Comparison of ENCODE assay signal across 8 cellular contexts in the genomic region with DNA sequence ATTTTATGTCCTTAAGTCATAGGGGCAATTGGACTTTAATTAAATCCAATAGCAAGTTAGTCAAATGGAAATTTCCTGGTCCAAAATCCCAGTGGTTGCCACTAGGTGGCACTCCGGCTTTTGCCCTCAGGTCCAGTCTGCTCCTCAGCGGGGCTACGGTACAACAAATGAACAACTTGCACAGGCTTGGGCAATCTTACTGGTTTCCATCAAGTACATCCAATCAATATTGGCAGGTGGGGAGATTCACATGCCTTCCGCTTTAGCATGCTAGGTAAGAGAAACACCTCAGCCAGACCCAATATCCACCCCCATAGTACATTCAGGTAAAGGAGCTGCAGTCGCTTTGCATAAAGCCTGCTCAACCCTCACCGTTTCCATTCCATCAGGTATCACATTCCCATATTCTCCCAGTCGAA. TPM values are rescaled to one million over a fixed set of nuclear protein-coding genes. Genes with fewer than 3 reads are reported as not detected.
DNase-seq lines count a peak whose midpoint lies in the region; ATAC-seq and TF ChIP-seq lines count a peak whose summit lies in the region.

No MANE protein-coding gene starts in this region.

- no peaks in the 10 kb centered on the region for H3K9me3 ChIP-seq in right lobe of liver

- TF ChIP-seq POLR2A in right lobe of liver (IDR thresholded peaks at IDR 0.05): no peak

- peaks cover 2% of the 10 kb centered on the region for H3K36me3 Mint-ChIP-seq in chondrocyte (ENCODE audit: low read depth)

- peaks cover 0 to 7% (median 3%) of the 10 kb centered on the region in 4 donors for H3K4me1 ChIP-seq in right lobe of liver

- intact Hi-C loops in right lobe of liver (cut with DNase I): loop anchor here (10.0 kb wide), 2 partner anchors 67 to 137 kb away; a partner anchor contains a TSS

- no peak overlapping the region for H3K4me3 Mint-ChIP-seq in chondrocyte (ENCODE audit: unreplicated experiment)

- no peak overlapping the region for H3K4me3 ChIP-seq in right lobe of liver

- H3K27me3 ChIP-seq in right lobe of liver: no peaks in the 10 kb centered on the region

- H3K4me1 Mint-ChIP-seq in chondrocyte (ENCODE audit: low read depth): peaks cover under 1% of the 10 kb centered on the region

- H3K36me3 ChIP-seq in right lobe of liver: no peaks in the 10 kb centered on the region

- no peaks in the 10 kb centered on the region for H3K27me3 Mint-ChIP-seq in chondrocyte (ENCODE audit: low read depth)

- ATAC-seq in GM18909 (IDR thresholded peaks at IDR 0.05; ENCODE audit: poor library complexity, unreplicated experiment) (peak; percentile 44), right lobe of liver (peak; percentile 87 to 96 (median 90)), GM19467 (IDR thresholded peaks at IDR 0.05; ENCODE audit: unreplicated experiment) (no peak)

- DNase-seq in AG08395 (ENCODE audit: low spot score) (peak; percentile 80), NCI-H524 (lab: John Stamatoyannopoulos, UW) (peak; percentile 8 to 76), chondrocyte (ENCODE audit: low spot score) (no peak), right lobe of liver (peak; percentile 76 to 87 (median 83))
- DNase-seq in activated CD4-positive, alpha-beta T cell treated with anti-CD3 and anti-CD28 coated beads for 24 hours (ENCODE audit: low read depth in 2 of 2): peak; percentile 57 to 70
- peak in 2 of 3 donors; percentile 43 to 58 for DNase-seq in stimulated activated CD4-positive, alpha-beta T cell treated with anti-CD3 and anti-CD28 coated beads, TNF-alpha, amount 100 ng/mL, for 1 hour (ENCODE audit: low read depth in 3 of 3, low spot score in 1 of 3)

- H3K9me3 Mint-ChIP-seq in chondrocyte (ENCODE audit: low read depth): no peaks in the 10 kb centered on the region

- no peak overlapping the region for H3K27ac ChIP-seq in right lobe of liver

- 0% methylated on average over 3 of the region's 7 CpGs for WGBS in right lobe of liver (ENCODE audit: insufficient coverage, low coverage, low lambda C conversion rate, missing lambda C conversion rate)

- TF ChIP-seq CTCF in chondrocyte (IDR thresholded peaks at IDR 0.05) (peak; percentile 91), right lobe of liver (IDR thresholded peaks at IDR 0.05) (peak; percentile 90 to 95 (median 92))

- H3K27ac Mint-ChIP-seq in chondrocyte (ENCODE audit: unreplicated experiment): no peak overlapping the region

RNA-seq across cellular contexts. Expression of a gene that starts 6.3 kb away (rescaled TPM):
- 6.5 to 9.4 TPM (median 8.4 TPM) in 3 replicates for total RNA-seq in chondrocyte
- total RNA-seq in right lobe of liver: 1 to 10 TPM; 2.2 to 6.2 (median 4.9) TPM

RNA-seq across cellular contexts. Expression of a gene that starts 14.4 kb away (rescaled TPM):
- total RNA-seq in chondrocyte: 102 to 119 TPM (median 109 TPM) in 3 replicates
- total RNA-seq in right lobe of liver: 100 to 1,000 TPM in 2 of 6 experiments, 10 to 100 TPM in 4; 64.1 to 116 (median 84.4) TPM

RNA-seq across cellular contexts. Expression of a gene that starts 14.4 kb away (rescaled TPM):
- 31.5 to 37.3 TPM (median 36.7 TPM) in 3 replicates for total RNA-seq in chondrocyte
- 10 to 100 TPM; 11.0 to 28.8 (median 16.2) TPM for total RNA-seq in right lobe of liver

RNA-seq across cellular contexts. Expression of a gene that starts 33.5 kb away (rescaled TPM):
- total RNA-seq in chondrocyte: 76.6 to 128 TPM (median 83.4 TPM) in 3 replicates
- total RNA-seq in right lobe of liver: 100 to 1,000 TPM; 103 to 297 (median 160) TPM

RNA-seq across cellular contexts. Expression of a gene that starts 39.8 kb away (rescaled TPM):
- total RNA-seq in chondrocyte (6.8 to 11.6 TPM (median 10.1 TPM) in 3 replicates), right lobe of liver (10 to 100 TPM; 29.2 to 43.1 (median 35.2) TPM)
